Comparison of ENCODE assay signal across 8 cellular contexts in genomic region chr4:38319456-38320348, GRCh38.
A peak's percentile ranks its signal among the peaks of the same experiment; 100 is the strongest.
DNase-seq lines count a peak whose midpoint lies in the region; TF ChIP-seq lines count a peak whose summit lies in the region.

No MANE protein-coding gene starts in this region.

- no peak overlapping the region for H3K18ac ChIP-seq in neuronal stem cell (ENCODE audit: low read length)

- no peak overlapping the region for H3K14ac ChIP-seq in neuronal stem cell (ENCODE audit: low read length)

- H3K9ac ChIP-seq in GM23248 (peak overlapping the region; percentile 77), neuronal stem cell (ENCODE audit: low read depth, low read length, poor library complexity) (no peak overlapping the region), stomach smooth muscle (ENCODE audit: low read length in 2 of 2) (peak overlapping the region; percentile 50 to 51)

- H3K36me3 ChIP-seq in GM23248 (ENCODE audit: low read depth) (no peaks in the 10 kb centered on the region), neuronal stem cell (replicated peaks in 1 of 2; ENCODE audit: control insufficient read depth in 2 of 2, insufficient read depth in 2 of 2, low read length in 2 of 2) (no peaks in the 10 kb centered on the region), stomach smooth muscle (ENCODE audit: control insufficient read depth in 2 of 2, insufficient read depth in 2 of 2, low read length in 2 of 2) (no peaks in the 10 kb centered on the region)

- peak overlapping the region; percentile 77 for H3K4me2 ChIP-seq in GM23248 (ENCODE audit: unreplicated experiment)
- H3K4me2 ChIP-seq in neuronal stem cell (ENCODE audit: insufficient read depth, low read length, poor library complexity, severe bottlenecking): no peak overlapping the region

- H2BK120ac ChIP-seq in neuronal stem cell (ENCODE audit: low read depth, low read length): no peak overlapping the region

- peaks cover 18% of the 10 kb centered on the region for H3F3A ChIP-seq in GM23248 (ENCODE audit: insufficient read depth)

- H3K27me3 ChIP-seq in GM23248 (replicated peaks; ENCODE audit: insufficient read depth): no peaks in the 10 kb centered on the region
- no peaks in the 10 kb centered on the region for H3K27me3 ChIP-seq in neuronal stem cell (ENCODE audit: control insufficient read depth in 3 of 3, insufficient read depth in 3 of 3, low read depth in 1 of 3, low read length in 3 of 3)
- H3K27me3 ChIP-seq in stomach smooth muscle (ENCODE audit: control insufficient read depth in 1 of 2, insufficient read depth in 2 of 2, low read length in 2 of 2): no peaks in the 10 kb centered on the region

- no peak overlapping the region for H4K91ac ChIP-seq in neuronal stem cell (ENCODE audit: low read depth, low read length, poor library complexity)

- H3K9me3 ChIP-seq in GM23248 (ENCODE audit: low read depth): no peaks in the 10 kb centered on the region
- H3K9me3 ChIP-seq in neuronal stem cell (replicated peaks in 1 of 2; ENCODE audit: control insufficient read depth in 2 of 2, insufficient read depth in 1 of 2, low read depth in 1 of 2, low read length in 2 of 2): no peaks in the 10 kb centered on the region
- H3K9me3 ChIP-seq in stomach smooth muscle (ENCODE audit: control insufficient read depth in 2 of 2, low read length in 2 of 2): no peaks in the 10 kb centered on the region

- peak; percentile 100 for TF ChIP-seq CTCF in fibroblast of villous mesenchyme (IDR thresholded peaks at IDR 0.05; ENCODE audit: insufficient read depth, low read depth, low read length)

- H3K4me1 ChIP-seq in GM23248 (ENCODE audit: insufficient read depth): peaks cover 24% of the 10 kb centered on the region
- H3K4me1 ChIP-seq in neuronal stem cell (ENCODE audit: control insufficient read depth in 2 of 2, insufficient read depth in 1 of 2, low read depth in 1 of 2, low read length in 2 of 2): peaks cover 10 to 14% of the 10 kb centered on the region in 2 donors
- peaks cover 14% of the 10 kb centered on the region for H3K4me1 ChIP-seq in stomach smooth muscle (ENCODE audit: control insufficient read depth, insufficient read depth, low read length)

- H3K4ac ChIP-seq in neuronal stem cell (ENCODE audit: low read length): no peak overlapping the region

- DNase-seq in DMS114 treated with DMSO at 0.1 percent for 48 hours (lab: John Stamatoyannopoulos, UW; ENCODE audit: unreplicated experiment): peak; percentile 39
- peak; percentile 90 for DNase-seq in GM23248
- peak; percentile 87 for DNase-seq in M059J (ENCODE audit: low read depth)
- DNase-seq in SHP77 treated with DMSO at 0.1 percent for 48 hours (lab: John Stamatoyannopoulos, UW): peak; percentile 4
- DNase-seq in activated gamma-delta T cell (lab: John Stamatoyannopoulos, UW): peak; percentile 46
- DNase-seq in fibroblast of villous mesenchyme (ENCODE audit: low read depth): peak; percentile 93
- peak; percentile 84 for DNase-seq in neuronal stem cell (ENCODE audit: low spot score)

- in situ Hi-C loops in GM23248 (cut with MboI): loop anchor here (5.0 to 10.0 kb wide), 3 partner anchors 125 to 353 kb away; no protein-coding TSS in a partner anchor

- H2AK5ac ChIP-seq in neuronal stem cell (ENCODE audit: low read depth, low read length): no peak overlapping the region

- H3K4me3 ChIP-seq in GM23248 (peak overlapping the region; percentile 43), fibroblast of villous mesenchyme (ENCODE audit: low read depth, low read length) (no peak overlapping the region), neuronal stem cell (ENCODE audit: low read length in 2 of 2) (peak overlapping the region in 1 of 2 donors; percentile 32), stomach smooth muscle (ENCODE audit: low read length in 2 of 2) (peak overlapping the region; percentile 61 to 69)

- no peaks in the 10 kb centered on the region for H3K79me2 ChIP-seq in GM23248 (ENCODE audit: insufficient read depth)

- H4K20me1 ChIP-seq in GM23248 (ENCODE audit: insufficient read depth): no peaks in the 10 kb centered on the region

- no peak overlapping the region for H4K8ac ChIP-seq in neuronal stem cell (ENCODE audit: low read depth, low read length)

- H2BK12ac ChIP-seq in neuronal stem cell (ENCODE audit: low read length): no peak overlapping the region

- no peaks in the 10 kb centered on the region for H3K79me1 ChIP-seq in neuronal stem cell (ENCODE audit: low read depth, low read length)

- no peaks in the 10 kb centered on the region for H3K9me2 ChIP-seq in GM23248 (ENCODE audit: insufficient read depth)

- peak overlapping the region; percentile 80 for H2AFZ ChIP-seq in GM23248
- H2AFZ ChIP-seq in neuronal stem cell (ENCODE audit: low read length): peak overlapping the region; percentile 84

- H2BK15ac ChIP-seq in neuronal stem cell (ENCODE audit: low read length): no peak overlapping the region

- WGBS in GM23248 (ENCODE audit: low coverage in 1 of 2, low lambda C conversion rate in 2 of 2, missing lambda C conversion rate in 2 of 2), 2 experiments: 27% methylated on average over 17 of the region's 17 CpGs
- WGBS in neuronal stem cell (ENCODE audit: extremely low coverage in 2 of 2, insufficient read length in 2 of 2, insufficient replicate concordance in 1 of 2), 2 donors: no CpG with 5 or more reads among the region's 17 CpGs

- H3K27ac ChIP-seq in GM23248 (peak overlapping the region; percentile 77), neuronal stem cell (replicated peaks; ENCODE audit: low read length) (peak overlapping the region; percentile 75), stomach smooth muscle (ENCODE audit: low read length) (peak overlapping the region; percentile 53)

- H3K23ac ChIP-seq in neuronal stem cell (ENCODE audit: low read depth, low read length, poor library complexity): no peak overlapping the region

- no peak overlapping the region for H2BK5ac ChIP-seq in neuronal stem cell (ENCODE audit: low read length)

Comparison
In these comparisons a context has a peak if more than half of its experiments do, and no peak if none do; other contexts are left out.
1. DNase-seq: peak in every context shown above with its lines; median percentile 93 in fibroblast of villous mesenchyme; 90 in GM23248; 87 in M059J; 84 in neuronal stem cell; 46 in activated gamma-delta T cell; 39 in DMS114 treated with DMSO at 0.1 percent for 48 hours; 4 in SHP77 treated with DMSO at 0.1 percent for 48 hours.